ENCODE assay signal across 11 cellular contexts in genomic region chr16:20897253-20897896, GRCh38. TPM values are rescaled to one million over a fixed set of nuclear protein-coding genes. Genes with fewer than 3 reads are reported as not detected.
A peak's percentile ranks its signal among the peaks of the same experiment; 100 is the strongest.
DNase-seq lines count a peak whose midpoint lies in the region; ATAC-seq and TF ChIP-seq lines count a peak whose summit lies in the region.
"Had no signal": no experiment of that assay in that cellular context is flagged by ENCODE, and none has a peak within 500 bp of the region (broad histone marks: within the 10 kb centered on the region; RNA-seq: fewer than 3 reads in every experiment).

No MANE protein-coding gene starts in this region.

- no peak for TF ChIP-seq POLR2A in breast epithelium (IDR thresholded peaks at IDR 0.05)

- H3K9me3 Mint-ChIP-seq in HFFc6 (no peaks in the 10 kb centered on the region), mesothelial cell of epicardium (no peaks in the 10 kb centered on the region)

- ATAC-seq in GM19455 (IDR thresholded peaks at IDR 0.05; ENCODE audit: unreplicated experiment) (no peak), GM18858 (IDR thresholded peaks at IDR 0.05; ENCODE audit: unreplicated experiment) (no peak)
- ATAC-seq: left lung had no signal

- intact Hi-C loops in breast epithelium (cut with DNase I; ENCODE audit: low total_unique reads): loop anchor here (5.0 kb wide), 1 partner anchor 1735 kb away; no protein-coding TSS in a partner anchor

- peak overlapping the region; percentile 89 for H3K4me3 Mint-ChIP-seq in HFFc6
- no peak overlapping the region for H3K4me3 Mint-ChIP-seq in mesothelial cell of epicardium

- peaks cover 2% of the 10 kb centered on the region; the same call in 1 of the 2 replicates for H3K27me3 Mint-ChIP-seq in HFFc6 (ENCODE audit: insufficient read depth)
- no peaks in the 10 kb centered on the region for H3K27me3 Mint-ChIP-seq in mesothelial cell of epicardium (ENCODE audit: low read depth)

- in situ Hi-C loops in ACHN (cut with HindIII; ENCODE audit: low pct_ligation_motif_present, low pct_unique_long_range_greater_than_20kb, low sequenced_read_pairs): no loop called here

- H3K4me1 ChIP-seq in breast epithelium: peaks cover 0 to 10% of the 10 kb centered on the region in 2 donors

- H3K4me1 Mint-ChIP-seq in HFFc6 (ENCODE audit: low read depth) (peaks cover 54% of the 10 kb centered on the region), mesothelial cell of epicardium (peaks cover 33% of the 10 kb centered on the region)

- TF ChIP-seq CTCF in HFFc6 (IDR thresholded peaks at IDR 0.05): no peak
- TF ChIP-seq CTCF in breast epithelium (IDR thresholded peaks at IDR 0.05): no peak
- no peak for TF ChIP-seq CTCF in mesothelial cell of epicardium (IDR thresholded peaks at IDR 0.05; ENCODE audit: unreplicated experiment)

- H3K27me3 ChIP-seq in breast epithelium: no peaks in the 10 kb centered on the region
- H3K27me3 ChIP-seq: cardiac muscle cell, left lung had no signal

- H3K9me3 ChIP-seq in breast epithelium: no peaks in the 10 kb centered on the region
- H3K9me3 ChIP-seq: left lung had no signal

- peaks cover 42% of the 10 kb centered on the region for H3K36me3 Mint-ChIP-seq in HFFc6 (ENCODE audit: low read depth)
- peaks cover 6% of the 10 kb centered on the region for H3K36me3 Mint-ChIP-seq in mesothelial cell of epicardium

- H3K27ac Mint-ChIP-seq in HFFc6 (peak overlapping the region; percentile 97), mesothelial cell of epicardium (peak overlapping the region; percentile 98)

- H3K4me3 ChIP-seq in breast epithelium: peak overlapping the region in 1 of 3 donors; percentile 78

- no peaks in the 10 kb centered on the region for H3K36me3 ChIP-seq in breast epithelium
- H3K36me3 ChIP-seq: cardiac muscle cell had no signal

- peak overlapping the region; percentile 33 to 62 for H3K27ac ChIP-seq in breast epithelium
- H3K27ac ChIP-seq: cardiac muscle cell had no signal

- DNase-seq in ACHN (peak; percentile 27), HFFc6 (peak; percentile 53), breast epithelium (ENCODE audit: low spot score in 2 of 2) (no peak), mesothelial cell of epicardium (ENCODE audit: low spot score in 2 of 2, unreplicated experiment in 2 of 2) (no peak), NCI-H1092 (lab: John Stamatoyannopoulos, UW) (no peak)
- no peak for DNase-seq in stimulated activated CD4-positive, alpha-beta T cell treated with anti-CD3 and anti-CD28 coated beads, Interleukin-4, amount 100 ng/mL, for 4 hours
- DNase-seq: DMS153, left lung had no signal

RNA-seq across cellular contexts. Expression of gene DCUN1D3, which starts 2.8 kb away (rescaled TPM):
- total RNA-seq in HFFc6 (2021; fragmentation: NEBNext Ultra II Directional; extraction: Animal tissue kit (Norgen Biotek cat#: 25700)): 10 to 100 TPM; 29.2 to 41.0 (median 32.1) TPM
- total RNA-seq in breast epithelium (10 to 100 TPM; 22.7 to 43.8 (median 26.2) TPM), mesothelial cell of epicardium (10.8 to 12.4 TPM (median 12.0 TPM) in 3 replicates)

RNA-seq across cellular contexts. Expression of gene LYRM1, which starts 3.2 kb away (rescaled TPM):
- total RNA-seq in HFFc6 (2021; fragmentation: NEBNext Ultra II Directional; extraction: Animal tissue kit (Norgen Biotek cat#: 25700)): 10 to 100 TPM; 22.2 to 28.4 (median 25.8) TPM
- total RNA-seq in breast epithelium (10 to 100 TPM; 42.6 to 54.6 (median 50.9) TPM), mesothelial cell of epicardium (14.7 to 16.0 TPM (median 15.9 TPM) in 3 replicates)

Comparison
In these comparisons a context has a peak if more than half of its experiments do, and no peak if none do; other contexts are left out.
1. DNase-seq: peak in ACHN (single experiment) and HFFc6 (single experiment); none in breast epithelium (0 of 2), mesothelial cell of epicardium (0 of 2), stimulated activated CD4-positive, alpha-beta T cell treated with anti-CD3 and anti-CD28 coated beads, Interleukin-4, amount 100 ng/mL, for 4 hours (0 of 2) and NCI-H1092 (single experiment).